Comparison of ENCODE assay signal across 1 cellular context in the genomic region with DNA sequence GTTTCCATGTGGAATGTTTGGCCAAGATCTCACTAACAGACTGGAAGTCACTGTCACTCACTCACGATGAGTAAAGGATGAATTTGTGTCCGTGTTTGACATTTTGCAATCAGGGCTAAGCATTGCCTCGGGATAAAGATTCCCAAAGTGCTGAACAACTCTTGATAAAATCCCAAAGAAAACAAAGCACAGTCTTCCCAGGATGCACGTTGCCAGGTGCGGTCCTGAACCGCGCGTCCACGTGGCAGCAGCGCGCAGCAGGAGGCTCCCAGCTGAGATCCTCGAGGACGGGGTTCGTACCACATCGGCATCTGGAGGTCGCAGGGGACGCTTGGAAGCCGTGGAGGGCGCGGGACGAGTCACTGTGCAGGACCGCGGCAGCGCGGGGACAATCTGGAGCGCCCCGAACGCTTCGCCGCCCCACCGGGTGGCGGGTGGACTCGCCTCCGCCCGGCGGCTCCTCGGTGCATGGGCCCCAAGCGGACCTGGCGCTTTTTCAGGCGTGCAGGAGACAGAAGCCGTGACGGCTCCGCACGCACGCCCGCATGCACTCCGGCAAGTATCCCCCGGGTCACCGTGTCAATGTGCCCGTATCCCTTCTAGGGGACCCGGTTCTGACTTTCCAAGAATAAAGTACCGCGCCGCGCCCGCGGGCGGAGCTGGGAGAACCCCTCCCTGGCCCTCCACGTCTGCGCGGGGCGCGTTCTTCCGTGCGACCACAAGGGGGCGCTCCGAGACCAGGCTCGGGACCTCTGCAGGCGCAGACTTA.
TF ChIP-seq lines count a peak whose summit lies in the region.

No MANE protein-coding gene starts in this region.

TF ChIP-seq in HepG2, 621 proteins besides CTCF, POLR2A, EP300 and RAD21 (continued from another document and continues in another):
- TF ChIP-seq ZEB1 (IDR thresholded peaks at IDR 0.05; ENCODE audit: insufficient replicate concordance, low read depth) (no peak), XBP1 (CRISPR knock-in tag; IDR thresholded peaks at IDR 0.05) (no peak; the same call in 1 of the 2 replicates), RARA (CRISPR knock-in tag; IDR thresholded peaks at IDR 0.05) (peak; percentile 50), EEA1 (CRISPR knock-in tag; IDR thresholded peaks at IDR 0.05; ENCODE audit: borderline replicate concordance) (peak; percentile 98), ZNF205 (CRISPR knock-in tag; IDR thresholded peaks at IDR 0.05) (no peak; the same call in none of the 2 replicates), ZNF550 (CRISPR knock-in tag; IDR thresholded peaks at IDR 0.05; ENCODE audit: borderline replicate concordance) (peak; percentile 91; the same call in 1 of the 2 replicates), KLF11 (CRISPR knock-in tag; IDR thresholded peaks at IDR 0.05) (peak; percentile 46; the same call in 1 of the 2 replicates), MIXL1 (CRISPR knock-in tag; IDR thresholded peaks at IDR 0.05) (0 out of 2 replicates have a peak, but pooled peaks have one; percentile 6), ZSCAN20 (CRISPR knock-in tag; IDR thresholded peaks at IDR 0.05; ENCODE audit: borderline replicate concordance) (peak; percentile 48; the same call in 1 of the 2 replicates), ZNF83 (CRISPR knock-in tag; IDR thresholded peaks at IDR 0.05; ENCODE audit: borderline replicate concordance) (peak; percentile 93), ZNF160 (CRISPR knock-in tag; IDR thresholded peaks at IDR 0.05) (no peak; the same call in 1 of the 2 replicates), ZFP82 (CRISPR knock-in tag; IDR thresholded peaks at IDR 0.05; ENCODE audit: borderline replicate concordance) (no peak; the same call in 1 of the 2 replicates), PRMT3 (CRISPR knock-in tag; IDR thresholded peaks at IDR 0.05; ENCODE audit: borderline replicate concordance, low read depth) (peak; percentile 92; the same call in 1 of the 2 replicates), ZNF720 (CRISPR knock-in tag; IDR thresholded peaks at IDR 0.05) (no peak), ZFP90 (CRISPR knock-in tag; IDR thresholded peaks at IDR 0.05; ENCODE audit: borderline replicate concordance) (peak; percentile 70; the same call in 1 of the 2 replicates), PLRG1 (conservative IDR thresholded peaks at IDR 0.05) (no peak), FOXP1 (IDR thresholded peaks at IDR 0.05) (no peak), FOXP1 (CRISPR knock-in tag; IDR thresholded peaks at IDR 0.05) (0 out of 2 replicates have a peak, but pooled peaks have one; percentile 6), NKX3-1 (CRISPR knock-in tag; IDR thresholded peaks at IDR 0.05) (peak; percentile 81; the same call in 1 of the 2 replicates), PHF8 (CRISPR knock-in tag; IDR thresholded peaks at IDR 0.05) (peak; percentile 76), CREB1 (IDR thresholded peaks at IDR 0.05) (no peak), CREB1 (CRISPR knock-in tag; IDR thresholded peaks at IDR 0.05) (no peak; the same call in 1 of the 2 replicates), ZNF772 (CRISPR knock-in tag; IDR thresholded peaks at IDR 0.05) (peak; percentile 87), ZNF382 (CRISPR knock-in tag; IDR thresholded peaks at IDR 0.05; ENCODE audit: borderline replicate concordance) (no peak), ZBTB3 (CRISPR knock-in tag; IDR thresholded peaks at IDR 0.05; ENCODE audit: borderline replicate concordance, low read depth) (peak; percentile 79), ZBTB7B (CRISPR knock-in tag; IDR thresholded peaks at IDR 0.05) (peak; percentile 55; the same call in 1 of the 2 replicates), NR2C2 (CRISPR knock-in tag; IDR thresholded peaks at IDR 0.05; ENCODE audit: borderline replicate concordance) (peak; percentile 87; the same call in 1 of the 2 replicates), HHEX (CRISPR knock-in tag; IDR thresholded peaks at IDR 0.05) (no peak), ONECUT2 (CRISPR knock-in tag; IDR thresholded peaks at IDR 0.05) (no peak), ATF7 (IDR thresholded peaks at IDR 0.05) (no peak), ATF7 (CRISPR knock-in tag; IDR thresholded peaks at IDR 0.05) (peak; percentile 75; the same call in 1 of the 2 replicates)
- TF ChIP-seq, protein P1, sequence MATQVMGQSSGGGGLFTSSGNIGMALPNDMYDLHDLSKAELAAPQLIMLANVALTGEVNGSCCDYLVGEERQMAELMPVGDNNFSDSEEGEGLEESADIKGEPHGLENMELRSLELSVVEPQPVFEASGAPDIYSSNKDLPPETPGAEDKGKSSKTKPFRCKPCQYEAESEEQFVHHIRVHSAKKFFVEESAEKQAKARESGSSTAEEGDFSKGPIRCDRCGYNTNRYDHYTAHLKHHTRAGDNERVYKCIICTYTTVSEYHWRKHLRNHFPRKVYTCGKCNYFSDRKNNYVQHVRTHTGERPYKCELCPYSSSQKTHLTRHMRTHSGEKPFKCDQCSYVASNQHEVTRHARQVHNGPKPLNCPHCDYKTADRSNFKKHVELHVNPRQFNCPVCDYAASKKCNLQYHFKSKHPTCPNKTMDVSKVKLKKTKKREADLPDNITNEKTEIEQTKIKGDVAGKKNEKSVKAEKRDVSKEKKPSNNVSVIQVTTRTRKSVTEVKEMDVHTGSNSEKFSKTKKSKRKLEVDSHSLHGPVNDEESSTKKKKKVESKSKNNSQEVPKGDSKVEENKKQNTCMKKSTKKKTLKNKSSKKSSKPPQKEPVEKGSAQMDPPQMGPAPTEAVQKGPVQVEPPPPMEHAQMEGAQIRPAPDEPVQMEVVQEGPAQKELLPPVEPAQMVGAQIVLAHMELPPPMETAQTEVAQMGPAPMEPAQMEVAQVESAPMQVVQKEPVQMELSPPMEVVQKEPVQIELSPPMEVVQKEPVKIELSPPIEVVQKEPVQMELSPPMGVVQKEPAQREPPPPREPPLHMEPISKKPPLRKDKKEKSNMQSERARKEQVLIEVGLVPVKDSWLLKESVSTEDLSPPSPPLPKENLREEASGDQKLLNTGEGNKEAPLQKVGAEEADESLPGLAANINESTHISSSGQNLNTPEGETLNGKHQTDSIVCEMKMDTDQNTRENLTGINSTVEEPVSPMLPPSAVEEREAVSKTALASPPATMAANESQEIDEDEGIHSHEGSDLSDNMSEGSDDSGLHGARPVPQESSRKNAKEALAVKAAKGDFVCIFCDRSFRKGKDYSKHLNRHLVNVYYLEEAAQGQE (IDR thresholded peaks at IDR 0.05; ENCODE audit: borderline replicate concordance in 1 of 2, low read depth in 1 of 2, low read length in 2 of 2), result no peak
- TF ChIP-seq, protein P2, sequence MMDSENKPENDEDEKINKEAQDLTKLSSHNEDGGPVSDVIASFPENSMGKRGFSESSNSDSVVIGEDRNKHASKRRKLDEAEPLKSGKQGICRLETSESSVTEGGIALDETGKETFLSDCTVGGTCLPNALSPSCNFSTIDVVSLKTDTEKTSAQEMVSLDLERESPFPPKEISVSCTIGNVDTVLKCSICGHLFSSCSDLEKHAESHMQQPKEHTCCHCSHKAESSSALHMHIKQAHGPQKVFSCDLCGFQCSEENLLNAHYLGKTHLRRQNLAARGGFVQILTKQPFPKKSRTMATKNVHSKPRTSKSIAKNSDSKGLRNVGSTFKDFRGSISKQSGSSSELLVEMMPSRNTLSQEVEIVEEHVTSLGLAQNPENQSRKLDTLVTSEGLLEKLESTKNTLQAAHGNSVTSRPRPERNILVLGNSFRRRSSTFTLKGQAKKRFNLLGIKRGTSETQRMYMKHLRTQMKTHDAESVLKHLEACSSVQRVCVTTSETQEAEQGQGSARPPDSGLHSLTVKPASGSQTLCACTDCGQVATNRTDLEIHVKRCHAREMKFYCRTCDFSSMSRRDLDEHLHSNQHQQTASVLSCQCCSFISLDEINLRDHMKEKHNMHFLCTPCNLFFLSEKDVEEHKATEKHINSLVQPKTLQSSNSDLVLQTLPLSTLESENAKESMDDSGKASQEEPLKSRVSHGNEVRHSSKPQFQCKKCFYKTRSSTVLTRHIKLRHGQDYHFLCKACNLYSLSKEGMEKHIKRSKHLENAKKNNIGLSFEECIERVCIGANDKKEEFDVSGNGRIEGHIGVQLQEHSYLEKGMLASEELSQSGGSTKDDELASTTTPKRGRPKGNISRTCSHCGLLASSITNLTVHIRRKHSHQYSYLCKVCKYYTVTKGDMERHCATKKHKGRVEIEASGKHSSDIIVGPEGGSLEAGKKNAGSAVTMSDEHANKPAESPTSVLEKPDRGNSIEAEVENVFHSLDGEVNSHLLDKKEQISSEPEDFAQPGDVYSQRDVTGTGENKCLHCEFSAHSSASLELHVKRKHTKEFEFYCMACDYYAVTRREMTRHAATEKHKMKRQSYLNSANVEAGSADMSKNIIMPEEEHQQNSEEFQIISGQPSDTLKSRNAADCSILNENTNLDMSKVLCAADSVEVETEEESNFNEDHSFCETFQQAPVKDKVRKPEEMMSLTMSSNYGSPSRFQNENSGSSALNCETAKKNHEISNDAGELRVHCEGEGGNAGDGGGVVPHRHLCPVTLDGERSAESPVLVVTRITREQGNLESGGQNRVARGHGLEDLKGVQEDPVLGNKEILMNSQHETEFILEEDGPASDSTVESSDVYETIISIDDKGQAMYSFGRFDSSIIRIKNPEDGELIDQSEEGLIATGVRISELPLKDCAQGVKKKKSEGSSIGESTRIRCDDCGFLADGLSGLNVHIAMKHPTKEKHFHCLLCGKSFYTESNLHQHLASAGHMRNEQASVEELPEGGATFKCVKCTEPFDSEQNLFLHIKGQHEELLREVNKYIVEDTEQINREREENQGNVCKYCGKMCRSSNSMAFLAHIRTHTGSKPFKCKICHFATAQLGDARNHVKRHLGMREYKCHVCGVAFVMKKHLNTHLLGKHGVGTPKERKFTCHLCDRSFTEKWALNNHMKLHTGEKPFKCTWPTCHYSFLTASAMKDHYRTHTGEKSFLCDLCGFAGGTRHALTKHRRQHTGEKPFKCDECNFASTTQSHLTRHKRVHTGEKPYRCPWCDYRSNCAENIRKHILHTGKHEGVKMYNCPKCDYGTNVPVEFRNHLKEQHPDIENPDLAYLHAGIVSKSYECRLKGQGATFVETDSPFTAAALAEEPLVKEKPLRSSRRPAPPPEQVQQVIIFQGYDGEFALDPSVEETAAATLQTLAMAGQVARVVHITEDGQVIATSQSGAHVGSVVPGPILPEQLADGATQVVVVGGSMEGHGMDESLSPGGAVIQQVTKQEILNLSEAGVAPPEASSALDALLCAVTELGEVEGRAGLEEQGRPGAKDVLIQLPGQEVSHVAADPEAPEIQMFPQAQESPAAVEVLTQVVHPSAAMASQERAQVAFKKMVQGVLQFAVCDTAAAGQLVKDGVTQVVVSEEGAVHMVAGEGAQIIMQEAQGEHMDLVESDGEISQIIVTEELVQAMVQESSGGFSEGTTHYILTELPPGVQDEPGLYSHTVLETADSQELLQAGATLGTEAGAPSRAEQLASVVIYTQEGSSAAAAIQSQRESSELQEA (CRISPR knock-in tag; IDR thresholded peaks at IDR 0.05; ENCODE audit: not compliant biosample characterization), result peak; percentile 76
- TF ChIP-seq, protein P3, sequence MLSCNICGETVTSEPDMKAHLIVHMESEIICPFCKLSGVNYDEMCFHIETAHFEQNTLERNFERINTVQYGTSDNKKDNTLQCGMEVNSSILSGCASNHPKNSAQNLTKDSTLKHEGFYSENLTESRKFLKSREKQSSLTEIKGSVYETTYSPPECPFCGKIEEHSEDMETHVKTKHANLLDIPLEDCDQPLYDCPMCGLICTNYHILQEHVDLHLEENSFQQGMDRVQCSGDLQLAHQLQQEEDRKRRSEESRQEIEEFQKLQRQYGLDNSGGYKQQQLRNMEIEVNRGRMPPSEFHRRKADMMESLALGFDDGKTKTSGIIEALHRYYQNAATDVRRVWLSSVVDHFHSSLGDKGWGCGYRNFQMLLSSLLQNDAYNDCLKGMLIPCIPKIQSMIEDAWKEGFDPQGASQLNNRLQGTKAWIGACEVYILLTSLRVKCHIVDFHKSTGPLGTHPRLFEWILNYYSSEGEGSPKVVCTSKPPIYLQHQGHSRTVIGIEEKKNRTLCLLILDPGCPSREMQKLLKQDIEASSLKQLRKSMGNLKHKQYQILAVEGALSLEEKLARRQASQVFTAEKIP (CRISPR knock-in tag; IDR thresholded peaks at IDR 0.05; ENCODE audit: borderline replicate concordance), result no peak
- TF ChIP-seq, protein P4, sequence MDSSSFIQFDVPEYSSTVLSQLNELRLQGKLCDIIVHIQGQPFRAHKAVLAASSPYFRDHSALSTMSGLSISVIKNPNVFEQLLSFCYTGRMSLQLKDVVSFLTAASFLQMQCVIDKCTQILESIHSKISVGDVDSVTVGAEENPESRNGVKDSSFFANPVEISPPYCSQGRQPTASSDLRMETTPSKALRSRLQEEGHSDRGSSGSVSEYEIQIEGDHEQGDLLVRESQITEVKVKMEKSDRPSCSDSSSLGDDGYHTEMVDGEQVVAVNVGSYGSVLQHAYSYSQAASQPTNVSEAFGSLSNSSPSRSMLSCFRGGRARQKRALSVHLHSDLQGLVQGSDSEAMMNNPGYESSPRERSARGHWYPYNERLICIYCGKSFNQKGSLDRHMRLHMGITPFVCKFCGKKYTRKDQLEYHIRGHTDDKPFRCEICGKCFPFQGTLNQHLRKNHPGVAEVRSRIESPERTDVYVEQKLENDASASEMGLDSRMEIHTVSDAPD (CRISPR knock-in tag; IDR thresholded peaks at IDR 0.05), result no peak
- TF ChIP-seq, protein P5, sequence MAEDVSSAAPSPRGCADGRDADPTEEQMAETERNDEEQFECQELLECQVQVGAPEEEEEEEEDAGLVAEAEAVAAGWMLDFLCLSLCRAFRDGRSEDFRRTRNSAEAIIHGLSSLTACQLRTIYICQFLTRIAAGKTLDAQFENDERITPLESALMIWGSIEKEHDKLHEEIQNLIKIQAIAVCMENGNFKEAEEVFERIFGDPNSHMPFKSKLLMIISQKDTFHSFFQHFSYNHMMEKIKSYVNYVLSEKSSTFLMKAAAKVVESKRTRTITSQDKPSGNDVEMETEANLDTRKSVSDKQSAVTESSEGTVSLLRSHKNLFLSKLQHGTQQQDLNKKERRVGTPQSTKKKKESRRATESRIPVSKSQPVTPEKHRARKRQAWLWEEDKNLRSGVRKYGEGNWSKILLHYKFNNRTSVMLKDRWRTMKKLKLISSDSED (CRISPR knock-in tag; IDR thresholded peaks at IDR 0.05), result peak; percentile 91
- TF ChIP-seq, protein P6, sequence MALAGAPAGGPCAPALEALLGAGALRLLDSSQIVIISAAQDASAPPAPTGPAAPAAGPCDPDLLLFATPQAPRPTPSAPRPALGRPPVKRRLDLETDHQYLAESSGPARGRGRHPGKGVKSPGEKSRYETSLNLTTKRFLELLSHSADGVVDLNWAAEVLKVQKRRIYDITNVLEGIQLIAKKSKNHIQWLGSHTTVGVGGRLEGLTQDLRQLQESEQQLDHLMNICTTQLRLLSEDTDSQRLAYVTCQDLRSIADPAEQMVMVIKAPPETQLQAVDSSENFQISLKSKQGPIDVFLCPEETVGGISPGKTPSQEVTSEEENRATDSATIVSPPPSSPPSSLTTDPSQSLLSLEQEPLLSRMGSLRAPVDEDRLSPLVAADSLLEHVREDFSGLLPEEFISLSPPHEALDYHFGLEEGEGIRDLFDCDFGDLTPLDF (CRISPR knock-in tag; IDR thresholded peaks at IDR 0.05), result no peak; the same call in 1 of the 2 replicates
